Comparison of ENCODE assay signal across 10 cellular contexts in the genomic region with DNA sequence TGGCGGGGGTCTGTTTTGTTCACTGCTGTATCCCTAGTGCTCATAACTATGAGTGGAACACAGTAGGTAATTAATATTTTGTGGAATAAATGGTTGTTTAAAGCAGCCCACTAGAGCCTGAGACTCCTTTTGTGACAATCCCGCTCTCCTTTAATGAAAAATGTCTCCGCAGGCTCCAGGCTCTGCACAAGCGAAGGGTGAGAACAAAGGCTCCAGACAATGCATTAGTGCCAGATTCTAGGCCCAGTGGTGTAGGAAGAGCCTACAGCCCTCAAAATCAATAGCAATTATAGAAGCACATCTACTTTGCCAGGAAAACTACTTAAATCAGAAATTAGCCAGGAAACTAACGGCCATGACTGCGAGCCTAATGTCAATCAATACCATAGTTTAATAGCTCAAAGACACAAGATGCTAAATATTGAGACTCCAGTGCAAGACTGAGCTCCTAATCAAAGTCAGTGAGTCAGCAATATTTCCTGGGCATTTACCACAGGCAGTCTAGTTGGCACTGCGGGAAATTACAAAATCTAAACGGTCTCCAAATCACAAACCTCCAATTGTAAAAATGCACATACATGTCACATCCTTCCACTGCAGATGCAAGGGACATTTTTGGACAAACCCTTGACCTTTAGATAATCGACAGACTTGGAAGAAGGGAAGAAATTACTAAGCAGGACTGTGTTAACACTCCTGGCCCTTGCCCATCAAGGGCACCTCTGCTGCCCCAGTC. TPM values are rescaled to one million over a fixed set of nuclear protein-coding genes. Genes with fewer than 3 reads are reported as not detected.
DNase-seq lines count a peak whose midpoint lies in the region; ATAC-seq and TF ChIP-seq lines count a peak whose summit lies in the region.
"Had no signal": no experiment of that assay in that cellular context is flagged by ENCODE, and none has a peak within 500 bp of the region (broad histone marks: within the 10 kb centered on the region; RNA-seq: fewer than 3 reads in every experiment).

No MANE protein-coding gene starts in this region.

- TF ChIP-seq POLR2A in Peyer's patch (IDR thresholded peaks at IDR 0.05) (no peak), gastrocnemius medialis (IDR thresholded peaks at IDR 0.05) (no peak)

- TF ChIP-seq CTCF in Peyer's patch (IDR thresholded peaks at IDR 0.05) (no peak), gastrocnemius medialis (IDR thresholded peaks at IDR 0.05 in 4 of 5, conservative IDR thresholded peaks at IDR 0.05 in 1 of 5) (no peak)

- DNase-seq in HAP-1 (ENCODE audit: low spot score in 2 of 2): peak in 1 of 2 experiments; percentile 36
- DNase-seq in Peyer's patch: no peak
- DNase-seq in gastrocnemius medialis: no peak
- DNase-seq in GM19240 (ENCODE audit: insufficient read length, low spot score): no peak
- no peak for DNase-seq in activated CD4-positive, alpha-beta T cell treated with anti-CD3 and anti-CD28 coated beads, Interleukin-2, amount 50 U/mL, for 48 hours
- DNase-seq in hepatic stellate cell (ENCODE audit: low spot score): no peak
- DNase-seq: activated gamma-delta T cell treated with Interleukin-2 at 50 U/mL for 16 hours, NCI-H526 treated with DMSO at 0.1 percent for 48 hours had no signal

- intact Hi-C loops in gastrocnemius medialis (cut with DNase I; ENCODE audit: low total_unique reads): loop anchor here (2.0 kb wide), 1 partner anchor 21 kb away; no protein-coding TSS in a partner anchor

- peaks cover 52% of the 10 kb centered on the region for H3K36me3 ChIP-seq in HAP-1 (replicated peaks)
- peaks cover 0 to 15% (median 0%) of the 10 kb centered on the region in 3 donors for H3K36me3 ChIP-seq in Peyer's patch
- H3K36me3 ChIP-seq in esophagus (ENCODE audit: control insufficient read depth in 2 of 2, insufficient read depth in 2 of 2, low read length in 1 of 2): peaks cover 0 to 2% of the 10 kb centered on the region in 2 donors
- peaks cover 0 to 11% of the 10 kb centered on the region in 2 donors for H3K36me3 ChIP-seq in gastrocnemius medialis

- peak overlapping the region in 3 of 4 donors; percentile 97 to 100 (median 98) for H3K27ac ChIP-seq in Peyer's patch
- peak overlapping the region; percentile 90 to 99 for H3K27ac ChIP-seq in esophagus (ENCODE audit: low read depth in 2 of 2, low read length in 1 of 2)
- H3K27ac ChIP-seq in gastrocnemius medialis: peak overlapping the region; percentile 94 to 99 (median 98)

- 59 to 66% methylated on average over 9 of the region's 9 CpGs for WGBS in esophagus, 2 donors

- ATAC-seq in gastrocnemius medialis (no peak), HG03025 (IDR thresholded peaks at IDR 0.05; ENCODE audit: low FRiP score, unreplicated experiment) (no peak)

- in situ Hi-C loops in HAP-1 (cut with MboI; ENCODE audit: low sequenced_read_pairs) (no loop called here), gastrocnemius medialis (cut with MboI; ENCODE audit: low sequenced_read_pairs in 4 of 4) (no loop called here)

- H3K27me3 ChIP-seq in HAP-1 (ENCODE audit: low read depth) (no peaks in the 10 kb centered on the region; the same call in 1 of the 2 replicates), Peyer's patch (no peaks in the 10 kb centered on the region), esophagus (ENCODE audit: control insufficient read depth in 1 of 2, insufficient read depth in 2 of 2, low read length in 2 of 2) (no peaks in the 10 kb centered on the region), gastrocnemius medialis (no peaks in the 10 kb centered on the region)

- H3K4me3 ChIP-seq in HAP-1 (peak overlapping the region; percentile 89), Peyer's patch (peak overlapping the region in 2 of 4 donors; percentile 34 to 94), esophagus (ENCODE audit: low read depth in 1 of 2, low read length in 2 of 2) (peak overlapping the region; percentile 21 to 73), gastrocnemius medialis (peak overlapping the region; percentile 89 to 95 (median 92))

- peaks cover 73% of the 10 kb centered on the region for H3K4me1 ChIP-seq in HAP-1
- H3K4me1 ChIP-seq in Peyer's patch: peaks cover 0 to 60% (median 20%) of the 10 kb centered on the region in 4 donors
- H3K4me1 ChIP-seq in esophagus (ENCODE audit: control insufficient read depth in 2 of 2, insufficient read depth in 2 of 2, low read length in 1 of 2): peaks cover 0 to 8% of the 10 kb centered on the region in 2 donors
- H3K4me1 ChIP-seq in gastrocnemius medialis: peaks cover 67% of the 10 kb centered on the region in 2 donors

- no peaks in the 10 kb centered on the region for H3K9me3 ChIP-seq in HAP-1
- H3K9me3 ChIP-seq in Peyer's patch: no peaks in the 10 kb centered on the region
- H3K9me3 ChIP-seq in esophagus (ENCODE audit: control insufficient read depth in 2 of 2, insufficient read depth in 1 of 2, low read depth in 1 of 2, low read length in 1 of 2): no peaks in the 10 kb centered on the region
- no peaks in the 10 kb centered on the region for H3K9me3 ChIP-seq in gastrocnemius medialis

RNA-seq across cellular contexts. Expression of gene ANXA2, which starts 2.3 kb away (rescaled TPM):
- 100 to 1,000 TPM; 564 to 802 (median 681) TPM for total RNA-seq in Peyer's patch
- 1,000 to 10,000 TPM; 1,972 to 2,098 TPM for polyA plus RNA-seq in esophagus
- total RNA-seq in gastrocnemius medialis: 100 to 1,000 TPM; 266 to 386 (median 323) TPM
